ENCODE assay signal across 8 cellular contexts in the genomic region with DNA sequence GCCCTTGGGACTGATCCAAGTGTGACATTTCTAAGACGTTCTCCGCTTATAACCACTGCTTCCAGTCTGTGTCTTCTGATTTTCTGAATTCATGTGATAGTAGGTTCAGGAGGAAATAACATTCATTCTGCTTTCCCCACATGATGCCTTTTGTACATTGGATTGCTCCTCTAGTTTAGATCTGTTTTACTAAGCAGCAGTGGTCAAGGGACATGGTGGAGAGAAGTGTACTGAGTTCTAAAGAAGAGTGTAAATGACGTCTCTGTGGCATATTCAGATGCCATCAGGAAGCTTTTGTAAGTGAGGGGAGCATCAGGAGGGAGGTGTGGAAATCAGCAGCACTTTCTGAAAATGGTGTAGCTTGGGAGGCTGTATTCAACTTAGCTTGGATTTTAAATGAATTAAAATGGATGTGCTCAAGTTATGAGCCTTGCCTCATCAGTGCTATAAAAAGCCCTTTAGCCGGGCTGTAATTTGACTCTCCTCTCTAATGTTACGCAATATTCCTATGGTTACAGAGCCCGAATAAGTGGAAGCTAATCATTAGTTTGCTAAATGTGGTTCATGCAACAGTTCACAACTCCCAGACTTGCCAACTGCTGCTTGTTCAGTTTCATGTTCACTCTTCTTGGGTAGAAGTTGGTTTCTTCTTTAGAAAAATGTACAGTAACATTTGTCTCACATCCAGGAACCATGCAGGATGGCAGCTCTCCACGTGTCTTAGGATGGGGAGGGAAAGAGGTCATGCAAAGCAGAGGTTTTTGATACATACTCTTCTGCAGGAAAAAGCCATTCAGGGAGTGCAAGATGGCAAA.
DNase-seq lines count a peak whose midpoint lies in the region; ATAC-seq, FAIRE-seq and TF ChIP-seq lines count a peak whose summit lies in the region.

No MANE protein-coding gene starts in this region.

- H3K9me2 ChIP-seq in PC-9 (ENCODE audit: insufficient read depth) = no peaks in the 10 kb centered on the region; the same call in 1 of the 2 replicates

- FAIRE-seq in HTR-8/SVneo (lab: Jason Lieb, UNC) = peak; percentile 76

- H3K4me3 ChIP-seq in PC-9 (no peak overlapping the region), fibroblast of mammary gland (ENCODE audit: control insufficient read depth, low read depth, low read length) (no peak overlapping the region)

- peak overlapping the region; percentile 28 to 71 for H3K4me3 Mint-ChIP-seq in CD14-positive monocyte

- H3K9me3 Mint-ChIP-seq in CD14-positive monocyte = no peaks in the 10 kb centered on the region

- peaks cover 42% of the 10 kb centered on the region for H3K4me1 Mint-ChIP-seq in CD14-positive monocyte

- H2AFZ ChIP-seq in PC-9 = no peak overlapping the region

- POLR2A ChIA-PET in PC-9 (lab: Charles Lee; ENCODE audit: unreplicated experiment) = interaction anchor here (0.6 to 0.7 kb wide), 2 partner anchors 14 to 166 kb away, joined by 3 to 7 read pairs; no protein-coding TSS in a partner anchor

- 0 out of 2 replicates have a peak overlapping the region, but pooled peaks have one; percentile 3 for H3K27ac ChIP-seq in PC-9

- no peaks in the 10 kb centered on the region for H4K20me1 ChIP-seq in PC-9 (ENCODE audit: insufficient read depth)

- TF ChIP-seq CTCF in CD14-positive monocyte (IDR thresholded peaks at IDR 0.05) = no peak
- no peak for TF ChIP-seq CTCF in PC-9 (conservative IDR thresholded peaks at IDR 0.05)
- TF ChIP-seq CTCF in fibroblast of mammary gland (conservative IDR thresholded peaks at IDR 0.05; ENCODE audit: control insufficient read depth, insufficient read depth, low read depth, low read length) = no peak
- no peak for TF ChIP-seq CTCF in GM13976 (IDR thresholded peaks at IDR 0.05; ENCODE audit: borderline replicate concordance, control extremely low read depth, extremely low read depth, insufficient read depth, missing control alignments)

- DNase-seq in CD14-positive monocyte (ENCODE audit: low spot score) (no peak), HTR-8/SVneo (ENCODE audit: insufficient read length, low spot score) (peak; percentile 59), PC-9 (peak; percentile 3 to 81), fibroblast of mammary gland (ENCODE audit: low read depth) (peak; percentile 92), sciatic nerve (ENCODE audit: low spot score) (no peak), GM13976 (ENCODE audit: low spot score) (no peak)
- no peak for DNase-seq in stimulated activated CD4-positive, alpha-beta T cell treated with anti-CD3 and anti-CD28 coated beads, Interleukin-2, amount 100 ng/mL, for 48 hours

- H3K27me3 Mint-ChIP-seq in CD14-positive monocyte (ENCODE audit: low read depth in 3 of 3) = peaks cover 0 to 8% (median 0%) of the 10 kb centered on the region in 3 donors

- intact Hi-C loops in CD14-positive monocyte (cut with micrococcal nuclease) = no loop called here
- intact Hi-C loops in PC-9 (cut with micrococcal nuclease; ENCODE audit: unreplicated experiment) = no loop called here
- intact Hi-C loops in sciatic nerve (cut with DNase I) = no loop called here

- H3K27ac Mint-ChIP-seq in CD14-positive monocyte = peak overlapping the region; percentile 90 to 97 (median 93)

- H3K4me2 ChIP-seq in PC-9 = peak overlapping the region; percentile 50

- H3K27me3 ChIP-seq in PC-9 (ENCODE audit: insufficient read depth, low read depth) = no peaks in the 10 kb centered on the region

- peaks cover 68 to 85% of the 10 kb centered on the region in 2 donors for H3K36me3 Mint-ChIP-seq in CD14-positive monocyte

- no peaks in the 10 kb centered on the region for H3F3A ChIP-seq in PC-9 (ENCODE audit: insufficient read depth, low read depth)

- H3K79me2 ChIP-seq in PC-9 (ENCODE audit: low read depth) = no peaks in the 10 kb centered on the region

- H3K9me3 ChIP-seq in PC-9 (ENCODE audit: insufficient read depth, low read depth) = no peaks in the 10 kb centered on the region

- in situ Hi-C loops in GM13976 (cut with MboI; ENCODE audit: low sequenced_read_pairs, unreplicated experiment) = no loop called here

- no peaks in the 10 kb centered on the region for H3K36me3 ChIP-seq in PC-9 (ENCODE audit: low read depth)

- peaks cover 13% of the 10 kb centered on the region for H3K4me1 ChIP-seq in PC-9 (replicated peaks; ENCODE audit: insufficient read depth)

- BruUV-seq in PC-9 (replicated peaks; lab: Mats Ljungman, UMichigan) = no TSS peak

- CTCF ChIA-PET in PC-9 (lab: Charles Lee) = no interaction called here

- ATAC-seq in sciatic nerve (peak; percentile 98), GM18873 (IDR thresholded peaks at IDR 0.05; ENCODE audit: low FRiP score, unreplicated experiment) (no peak)

Comparison
In these comparisons a context has a peak if more than half of its experiments do, and no peak if none do; other contexts are left out.
1. DNase-seq: peak in HTR-8/SVneo (single experiment), PC-9 (2 of 2) and fibroblast of mammary gland (single experiment); none in CD14-positive monocyte (single experiment), sciatic nerve (single experiment), GM13976 (single experiment) and stimulated activated CD4-positive, alpha-beta T cell treated with anti-CD3 and anti-CD28 coated beads, Interleukin-2, amount 100 ng/mL, for 48 hours (0 of 2).